Comparison of ENCODE assay signal across 3 cellular contexts in genomic region chrX:153113851-153114250, GRCh38. TPM values are rescaled to one million over a fixed set of nuclear protein-coding genes. Genes with fewer than 3 reads are reported as not detected.
"Had no signal": no experiment of that assay in that cellular context is flagged by ENCODE, and none has a peak within 500 bp of the region (broad histone marks: within the 10 kb centered on the region; RNA-seq: fewer than 3 reads in every experiment).

No MANE protein-coding gene starts in this region.

RNA-seq across cellular contexts. Expression of gene PNMA6A, which starts 41.6 kb away (rescaled TPM):
- polyA plus RNA-seq: naive thymus-derived CD8-positive, alpha-beta T cell had no signal

RNA-seq across cellular contexts. Expression of gene PNMA3, which starts 57.6 kb away (rescaled TPM):
- total RNA-seq: osteoblast, osteocyte had no signal
